Comparison of ENCODE assay signal across 1 cellular context in the genomic region with DNA sequence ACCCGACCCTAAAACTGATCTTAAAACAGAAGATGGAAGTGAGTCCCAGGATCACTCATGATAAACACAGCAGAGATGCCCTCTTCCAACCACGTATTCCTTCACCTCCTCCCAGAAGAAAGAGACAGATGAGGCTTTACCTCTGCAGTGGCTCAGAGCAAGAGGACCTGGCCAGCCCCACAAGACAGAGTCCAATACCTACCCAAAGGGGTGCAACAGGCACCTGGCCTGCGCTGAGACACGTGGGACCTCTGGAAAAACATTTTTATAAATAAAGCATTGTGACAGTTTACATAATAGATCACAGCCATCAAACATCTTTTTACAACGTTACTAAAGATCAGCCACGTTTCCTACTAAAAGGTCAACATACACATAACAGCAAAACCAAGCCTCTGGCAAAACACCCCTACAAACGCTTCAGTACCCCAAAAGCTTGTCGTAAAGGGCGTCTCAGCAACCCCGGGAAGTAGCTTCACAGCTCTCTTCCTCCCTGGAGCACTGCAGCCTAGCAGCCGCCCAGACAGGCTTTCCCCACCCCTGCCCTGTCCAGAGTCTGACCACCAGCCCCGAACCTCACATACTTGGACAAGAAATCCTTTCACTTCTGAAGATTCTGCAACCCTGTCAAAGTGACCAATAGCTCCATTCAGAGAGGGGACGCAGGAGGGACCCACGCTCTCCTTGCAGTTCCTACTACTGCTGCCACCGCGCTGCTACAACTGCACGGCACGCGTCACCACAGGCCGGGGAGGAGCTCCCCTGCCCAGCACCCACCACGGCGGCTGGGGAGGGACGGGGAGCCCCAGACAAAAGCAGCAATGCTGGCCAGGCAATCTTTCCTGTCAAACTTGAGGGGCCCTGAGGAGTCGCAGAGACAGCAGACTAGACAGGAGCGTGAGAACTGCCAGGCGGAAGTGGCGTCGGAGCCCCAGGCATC.
TF ChIP-seq lines count a peak whose summit lies in the region.

No MANE protein-coding gene starts in this region.

TF ChIP-seq in IMR-90, 13 proteins besides CTCF, POLR2A, EP300 and RAD21:
- no peak for TF ChIP-seq FOS (IDR thresholded peaks at IDR 0.05; ENCODE audit: low read depth, low read length)
- no peak for TF ChIP-seq RFX5 (IDR thresholded peaks at IDR 0.05; ENCODE audit: low read depth, low read length)
- TF ChIP-seq MAFK (IDR thresholded peaks at IDR 0.05; ENCODE audit: low read depth, low read length): no peak
- no peak for TF ChIP-seq NFE2L2 (IDR thresholded peaks at IDR 0.05; ENCODE audit: low read depth, low read length)
- TF ChIP-seq MXI1 (IDR thresholded peaks at IDR 0.05; ENCODE audit: borderline replicate concordance, low read depth, low read length): no peak
- TF ChIP-seq MAZ (IDR thresholded peaks at IDR 0.05; ENCODE audit: borderline replicate concordance, low read depth, low read length): no peak
- no peak for TF ChIP-seq RCOR1 (IDR thresholded peaks at IDR 0.05; ENCODE audit: insufficient replicate concordance, low read length)
- no peak for TF ChIP-seq CHD1 (IDR thresholded peaks at IDR 0.05; ENCODE audit: low read depth, low read length)
- TF ChIP-seq USF2 (IDR thresholded peaks at IDR 0.05; ENCODE audit: low read depth, low read length): no peak
- TF ChIP-seq SMC3 (IDR thresholded peaks at IDR 0.05; ENCODE audit: low read depth, low read length): no peak
- no peak for TF ChIP-seq CEBPB (IDR thresholded peaks at IDR 0.05; ENCODE audit: low read depth, low read length)
- TF ChIP-seq BHLHE40 (IDR thresholded peaks at IDR 0.05; ENCODE audit: low read depth, low read length): no peak
- TF ChIP-seq, protein P1, sequence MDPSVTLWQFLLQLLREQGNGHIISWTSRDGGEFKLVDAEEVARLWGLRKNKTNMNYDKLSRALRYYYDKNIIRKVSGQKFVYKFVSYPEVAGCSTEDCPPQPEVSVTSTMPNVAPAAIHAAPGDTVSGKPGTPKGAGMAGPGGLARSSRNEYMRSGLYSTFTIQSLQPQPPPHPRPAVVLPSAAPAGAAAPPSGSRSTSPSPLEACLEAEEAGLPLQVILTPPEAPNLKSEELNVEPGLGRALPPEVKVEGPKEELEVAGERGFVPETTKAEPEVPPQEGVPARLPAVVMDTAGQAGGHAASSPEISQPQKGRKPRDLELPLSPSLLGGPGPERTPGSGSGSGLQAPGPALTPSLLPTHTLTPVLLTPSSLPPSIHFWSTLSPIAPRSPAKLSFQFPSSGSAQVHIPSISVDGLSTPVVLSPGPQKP (IDR thresholded peaks at IDR 0.05; ENCODE audit: borderline replicate concordance, low read depth, low read length): no peak
